ENCODE assay signal across 31 cellular contexts in the genomic region with DNA sequence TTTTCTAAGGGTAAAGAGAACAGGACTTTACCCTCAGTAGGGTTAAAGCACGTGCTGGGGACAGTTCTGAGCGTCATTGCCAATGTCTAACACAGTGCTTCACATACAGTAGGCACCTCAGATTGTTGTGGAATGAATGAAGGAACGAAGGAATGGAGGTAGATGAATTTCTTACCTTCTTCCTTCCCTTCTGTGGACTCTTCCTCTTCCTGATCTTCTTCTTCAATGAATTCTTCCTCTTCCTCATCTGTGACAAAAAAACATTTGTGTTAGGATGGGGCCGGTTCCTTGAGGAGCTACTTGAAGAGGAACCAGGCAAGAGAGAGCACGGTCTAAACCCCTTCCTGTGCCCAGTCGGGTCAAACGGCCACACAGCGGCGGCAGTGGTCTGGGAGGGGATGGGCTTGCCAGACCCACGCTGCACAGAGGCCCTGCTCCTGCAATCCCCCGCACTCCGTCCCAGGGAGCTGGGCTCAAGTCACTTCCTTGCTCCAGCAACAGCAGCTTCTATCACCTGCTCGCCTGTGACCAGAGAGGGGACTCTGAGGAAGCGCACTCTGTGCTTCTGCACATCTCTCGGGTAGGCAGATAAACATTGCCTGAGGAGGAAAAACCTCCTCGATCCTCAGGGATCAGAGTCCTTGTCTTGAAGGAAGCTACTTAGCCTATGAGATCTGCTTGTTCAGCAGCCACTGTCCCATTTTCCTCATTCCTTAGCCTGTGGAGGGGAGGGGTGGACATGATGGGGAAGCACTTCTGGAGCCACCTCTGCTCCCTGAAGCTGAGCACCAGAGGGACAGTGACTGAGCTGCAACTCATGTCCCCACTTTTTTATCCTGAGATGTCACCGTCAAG. TPM values are rescaled to one million over a fixed set of nuclear protein-coding genes. Genes with fewer than 3 reads are reported as not detected.
DNase-seq lines count a peak whose midpoint lies in the region; ATAC-seq and TF ChIP-seq lines count a peak whose summit lies in the region.
"Had no signal": no experiment of that assay in that cellular context is flagged by ENCODE, and none has a peak within 500 bp of the region (broad histone marks: within the 10 kb centered on the region; RNA-seq: fewer than 3 reads in every experiment).

No MANE protein-coding gene starts in this region.

- no peaks in the 10 kb centered on the region for H4K20me1 ChIP-seq in Loucy (ENCODE audit: insufficient read depth, low read length, poor library complexity, severe bottlenecking)

- H2AK5ac ChIP-seq in neuronal stem cell (ENCODE audit: low read depth, low read length) = no peak overlapping the region

- no peak overlapping the region for H2BK5ac ChIP-seq in neuronal stem cell (ENCODE audit: low read length)

- ATAC-seq in GM18519 (IDR thresholded peaks at IDR 0.05; ENCODE audit: low FRiP score, unreplicated experiment) (no peak), GM21723 (IDR thresholded peaks at IDR 0.05; ENCODE audit: unreplicated experiment) (no peak)
- ATAC-seq: GM12878; stimulated activated memory B cell treated with anti-CD40 and anti-IgM and Interleukin-4, amounts not matched to agents 10 μg/mL and 1 μg/mL and 100 μg/mL, for 72 hours had no signal

- H3K27ac Mint-ChIP-seq in endodermal cell = no peak overlapping the region
- no peak overlapping the region for H3K27ac Mint-ChIP-seq in progenitor cell of endocrine pancreas
- H3K27ac Mint-ChIP-seq: activated CD4-positive, alpha-beta T cell treated with anti-CD3 and anti-CD28 coated beads, Interleukin-2, amount 10 ng/mL, durations not matched to agents 7 days and 5 days; activated naive CD4-positive, alpha-beta T cell treated with anti-CD3 and anti-CD28 coated beads, Interleukin-2, amount 10 ng/mL, durations not matched to agents 7 days and 5 days; stimulated activated memory B cell treated with anti-CD40 and anti-IgM and Interleukin-4, amounts not matched to agents 10 μg/mL and 1 μg/mL and 100 μg/mL, for 72 hours; T-helper 1 cell treated with Interleukin-12 subunit alpha and Interleukin-12 subunit beta and Interleukin-4 antibody, amounts not matched to agents 30 μg/mL and 1 μg/mL, for 36 hours had no signal

- DNase-seq in CMK (ENCODE audit: low read depth) (peak; percentile 70), endodermal cell (peak; percentile 70), neuronal stem cell (ENCODE audit: low spot score) (no peak), progenitor cell of endocrine pancreas (ENCODE audit: low spot score, unreplicated experiment) (no peak), lower leg skin (ENCODE audit: low spot score in 2 of 2) (no peak)
- DNase-seq: ACHN; activated CD4-positive, alpha-beta T cell treated with anti-CD3 and anti-CD28 coated beads, Interleukin-2, amount 10 ng/mL, durations not matched to agents 7 days and 5 days; activated naive CD4-positive, alpha-beta T cell treated with anti-CD3 and anti-CD28 coated beads, Interleukin-2, amount 10 ng/mL, durations not matched to agents 7 days and 5 days; amygdala; C1 segment of cervical spinal cord; Calu3; cortex of kidney; DND-41; mammary epithelial cell; MG63; NCI-H2171; NCI-H526; spleen; stimulated activated CD4-positive, alpha-beta T cell treated with anti-CD3 and anti-CD28 coated beads, Interleukin-2, amount 100 ng/mL, for 48 hours; uterus had no signal

- H3K4me3 ChIP-seq in Loucy (ENCODE audit: low read length, poor library complexity, severe bottlenecking) (no peak overlapping the region), endodermal cell (ENCODE audit: low read length) (no peak overlapping the region), neuronal stem cell (ENCODE audit: low read length in 2 of 2) (no peak overlapping the region), lower leg skin (ENCODE audit: low read depth, poor library complexity, severe bottlenecking) (no peak overlapping the region)
- H3K4me3 ChIP-seq: GM12878, MG63, spleen, suprapubic skin, uterus had no signal

- H2AFZ ChIP-seq in Loucy (ENCODE audit: low read length) (0 out of 2 replicates have a peak overlapping the region, but pooled peaks have one; percentile 1), neuronal stem cell (ENCODE audit: low read length) (peak overlapping the region; percentile 78)

- 64 to 66% methylated on average over 12 to 16 of the region's 17 CpGs for WGBS in endodermal cell (ENCODE audit: insufficient coverage in 1 of 2, insufficient read length in 1 of 2), 2 experiments
- no CpG with 5 or more reads among the region's 17 CpGs for WGBS in neuronal stem cell (ENCODE audit: extremely low coverage in 2 of 2, insufficient read length in 2 of 2, insufficient replicate concordance in 1 of 2), 2 donors
- 60 to 67% methylated on average over 17 of the region's 17 CpGs for WGBS in lower leg skin, 2 donors

- H3K4me1 ChIP-seq in Loucy (ENCODE audit: insufficient read depth, low read length, poor library complexity, severe bottlenecking) (peaks cover 24% of the 10 kb centered on the region), endodermal cell (ENCODE audit: control insufficient read depth, insufficient read depth, low read length) (no peaks in the 10 kb centered on the region), neuronal stem cell (ENCODE audit: control insufficient read depth in 2 of 2, insufficient read depth in 1 of 2, low read depth in 1 of 2, low read length in 2 of 2) (peaks cover 0 to 2% of the 10 kb centered on the region in 2 donors)
- H3K4me1 ChIP-seq: suprapubic skin, uterus had no signal

- no peak overlapping the region for H2BK120ac ChIP-seq in neuronal stem cell (ENCODE audit: low read depth, low read length)

- H3K27me3 Mint-ChIP-seq in endodermal cell (ENCODE audit: insufficient read depth) (peaks cover 33% of the 10 kb centered on the region), progenitor cell of endocrine pancreas (peaks cover 55% of the 10 kb centered on the region)

- H3K4me2 ChIP-seq in Loucy (ENCODE audit: low read depth, low read length, poor library complexity, severe bottlenecking) (no peak overlapping the region), neuronal stem cell (ENCODE audit: insufficient read depth, low read length, poor library complexity, severe bottlenecking) (no peak overlapping the region)

- H3K36me3 ChIP-seq in Loucy (ENCODE audit: insufficient read depth, low read length) (no peaks in the 10 kb centered on the region), endodermal cell (ENCODE audit: control insufficient read depth, insufficient read depth, low read length) (no peaks in the 10 kb centered on the region), neuronal stem cell (replicated peaks in 1 of 2; ENCODE audit: control insufficient read depth in 2 of 2, insufficient read depth in 2 of 2, low read length in 2 of 2) (no peaks in the 10 kb centered on the region)
- H3K36me3 ChIP-seq: MG63, neutrophil, spleen, suprapubic skin, uterus had no signal

- H3K36me3 Mint-ChIP-seq in endodermal cell (ENCODE audit: low read depth) (no peaks in the 10 kb centered on the region), progenitor cell of endocrine pancreas (ENCODE audit: insufficient read depth) (no peaks in the 10 kb centered on the region)
- H3K36me3 Mint-ChIP-seq: activated naive CD4-positive, alpha-beta T cell treated with anti-CD3 and anti-CD28 coated beads, Interleukin-2, amount 10 ng/mL, durations not matched to agents 7 days and 5 days; stimulated activated memory B cell treated with anti-CD40 and anti-IgM and Interleukin-4, amounts not matched to agents 10 μg/mL and 1 μg/mL and 100 μg/mL, for 72 hours had no signal

- H3K4ac ChIP-seq in neuronal stem cell (ENCODE audit: low read length) = no peak overlapping the region

- H3K9ac ChIP-seq in Loucy (ENCODE audit: low read depth, low read length, poor library complexity, severe bottlenecking) (no peak overlapping the region), endodermal cell (ENCODE audit: extremely low read depth, low read length, poor library complexity, severe bottlenecking) (no peak overlapping the region), neuronal stem cell (ENCODE audit: low read depth, low read length, poor library complexity) (no peak overlapping the region)

- H3K27me3 ChIP-seq in Loucy (ENCODE audit: insufficient read depth, low read length, poor library complexity, severe bottlenecking) = no peaks in the 10 kb centered on the region
- peaks cover 14% of the 10 kb centered on the region for H3K27me3 ChIP-seq in endodermal cell (ENCODE audit: control insufficient read depth, insufficient read depth, low read length, poor library complexity, severe bottlenecking)
- peaks cover 0 to 68% (median 7%) of the 10 kb centered on the region in 3 experiments for H3K27me3 ChIP-seq in neuronal stem cell (ENCODE audit: control insufficient read depth in 3 of 3, insufficient read depth in 3 of 3, low read depth in 1 of 3, low read length in 3 of 3)
- H3K27me3 ChIP-seq: MG63, uterus had no signal

- H3K79me2 ChIP-seq in Loucy (ENCODE audit: insufficient read depth, low read length) = no peaks in the 10 kb centered on the region

- H3K18ac ChIP-seq in neuronal stem cell (ENCODE audit: low read length) = no peak overlapping the region

- no peak overlapping the region for H2BK12ac ChIP-seq in neuronal stem cell (ENCODE audit: low read length)

- no peak overlapping the region for H4K8ac ChIP-seq in neuronal stem cell (ENCODE audit: low read depth, low read length)

- H3K9me3 ChIP-seq in Loucy (ENCODE audit: insufficient read depth, low read depth, low read length) = no peaks in the 10 kb centered on the region
- H3K9me3 ChIP-seq in endodermal cell (ENCODE audit: control insufficient read depth, low read length) = no peaks in the 10 kb centered on the region
- H3K9me3 ChIP-seq in neuronal stem cell (replicated peaks in 1 of 2; ENCODE audit: control insufficient read depth in 2 of 2, insufficient read depth in 1 of 2, low read depth in 1 of 2, low read length in 2 of 2) = no peaks in the 10 kb centered on the region
- H3K9me3 ChIP-seq: MG63, neutrophil, spleen, suprapubic skin, uterus had no signal

- TF ChIP-seq CTCF in Loucy (conservative IDR thresholded peaks at IDR 0.05; ENCODE audit: low read length) = no peak
- TF ChIP-seq CTCF in endodermal cell (conservative IDR thresholded peaks at IDR 0.05) = peak; percentile 37
- TF ChIP-seq CTCF in progenitor cell of endocrine pancreas (IDR thresholded peaks at IDR 0.05; ENCODE audit: unreplicated experiment) = no peak
- no peak for TF ChIP-seq CTCF in lower leg skin (IDR thresholded peaks at IDR 0.05)

- H3K4me1 Mint-ChIP-seq in endodermal cell (peaks cover 2% of the 10 kb centered on the region), progenitor cell of endocrine pancreas (ENCODE audit: low read depth) (peaks cover 2% of the 10 kb centered on the region)
- H3K4me1 Mint-ChIP-seq: stimulated activated memory B cell treated with anti-CD40 and anti-IgM and Interleukin-4, amounts not matched to agents 10 μg/mL and 1 μg/mL and 100 μg/mL, for 72 hours had no signal

- H3F3A ChIP-seq in Loucy (ENCODE audit: low read depth) = no peaks in the 10 kb centered on the region

- no peak overlapping the region for H2BK15ac ChIP-seq in neuronal stem cell (ENCODE audit: low read length)

- no peak overlapping the region for H3K23ac ChIP-seq in neuronal stem cell (ENCODE audit: low read depth, low read length, poor library complexity)

- no peak overlapping the region for H3K4me3 Mint-ChIP-seq in endodermal cell
- H3K4me3 Mint-ChIP-seq in progenitor cell of endocrine pancreas (ENCODE audit: low read depth) = no peak overlapping the region
- H3K4me3 Mint-ChIP-seq: activated CD4-positive, alpha-beta T cell treated with anti-CD3 and anti-CD28 coated beads, Interleukin-2, amount 10 ng/mL, durations not matched to agents 7 days and 5 days; activated naive CD4-positive, alpha-beta T cell treated with anti-CD3 and anti-CD28 coated beads, Interleukin-2, amount 10 ng/mL, durations not matched to agents 7 days and 5 days; stimulated activated memory B cell treated with anti-CD40 and anti-IgM and Interleukin-4, amounts not matched to agents 10 μg/mL and 1 μg/mL and 100 μg/mL, for 72 hours; T-helper 1 cell treated with Interleukin-12 subunit alpha and Interleukin-12 subunit beta and Interleukin-4 antibody, amounts not matched to agents 30 μg/mL and 1 μg/mL, for 36 hours had no signal

- H4K91ac ChIP-seq in neuronal stem cell (ENCODE audit: low read depth, low read length, poor library complexity) = no peak overlapping the region

- H3K27ac ChIP-seq in endodermal cell (ENCODE audit: low read depth, low read length) (no peak overlapping the region), neuronal stem cell (replicated peaks; ENCODE audit: low read length) (no peak overlapping the region)
- H3K27ac ChIP-seq: neutrophil, spleen, suprapubic skin, uterus had no signal

- H3K79me1 ChIP-seq in neuronal stem cell (ENCODE audit: low read depth, low read length) = no peaks in the 10 kb centered on the region

- intact Hi-C loops in lower leg skin (cut with DNase I; ENCODE audit: low total_unique reads) = no loop called here

- TF ChIP-seq POLR2A in lower leg skin (IDR thresholded peaks at IDR 0.05) = no peak

- H3K9me3 Mint-ChIP-seq in endodermal cell = no peaks in the 10 kb centered on the region
- no peaks in the 10 kb centered on the region for H3K9me3 Mint-ChIP-seq in progenitor cell of endocrine pancreas (ENCODE audit: low read depth)
- H3K9me3 Mint-ChIP-seq: activated CD4-positive, alpha-beta T cell treated with anti-CD3 and anti-CD28 coated beads, Interleukin-2, amount 10 ng/mL, durations not matched to agents 7 days and 5 days; activated naive CD4-positive, alpha-beta T cell treated with anti-CD3 and anti-CD28 coated beads, Interleukin-2, amount 10 ng/mL, durations not matched to agents 7 days and 5 days; stimulated activated memory B cell treated with anti-CD40 and anti-IgM and Interleukin-4, amounts not matched to agents 10 μg/mL and 1 μg/mL and 100 μg/mL, for 72 hours; T-helper 1 cell treated with Interleukin-12 subunit alpha and Interleukin-12 subunit beta and Interleukin-4 antibody, amounts not matched to agents 30 μg/mL and 1 μg/mL, for 36 hours had no signal

- no peaks in the 10 kb centered on the region for H3K9me2 ChIP-seq in Loucy (replicated peaks; ENCODE audit: low read depth, low read length)

- no peak overlapping the region for H3K14ac ChIP-seq in neuronal stem cell (ENCODE audit: low read length)

RNA-seq across cellular contexts. Expression of a gene that starts 8.0 kb away (rescaled TPM):
- not detected for total RNA-seq in endodermal cell
- polyA plus RNA-seq in endodermal cell (2013, experiment 1 of 2) = not detected
- not detected for polyA plus RNA-seq in endodermal cell (2013, experiment 2 of 2)
- polyA plus RNA-seq in neuronal stem cell (2013, experiment 1 of 2) = 0.07 TPM
- 0.03 TPM for polyA plus RNA-seq in neuronal stem cell (2013, experiment 2 of 2)
- 0.13 and 0.17 TPM in 2 replicates for total RNA-seq in progenitor cell of endocrine pancreas
- 1 to 10 TPM in 1 of 4 donors, under 1 TPM in 3; 0.13 to 1.8 (median 0.42) TPM for total RNA-seq in lower leg skin
- total RNA-seq: activated CD4-positive, alpha-beta T cell treated with anti-CD3 and anti-CD28 coated beads, Interleukin-2, amount 10 ng/mL, durations not matched to agents 7 days and 5 days; bronchial epithelial cell; Calu3; SK-MEL-5; spleen had no signal
- polyA plus RNA-seq: GM12878, keratinocyte, mammary epithelial cell, spleen had no signal

RNA-seq across cellular contexts. Expression of a gene that starts 13.5 kb away (rescaled TPM):
- total RNA-seq in endodermal cell (not detected), progenitor cell of endocrine pancreas (not detected in 2 replicates), lower leg skin (1 to 10 TPM in 3 of 4 donors, under 1 TPM in 1; 0.21 to 2.5 (median 2.1) TPM)
- not detected for polyA plus RNA-seq in endodermal cell (2013, experiment 1 of 2)
- not detected for polyA plus RNA-seq in endodermal cell (2013, experiment 2 of 2)
- not detected for polyA plus RNA-seq in neuronal stem cell (2013, experiment 1 of 2)
- not detected for polyA plus RNA-seq in neuronal stem cell (2013, experiment 2 of 2)
- total RNA-seq: bronchial epithelial cell, Calu3, GM12878, mammary epithelial cell had no signal
- polyA plus RNA-seq: GM12878, keratinocyte, mammary epithelial cell had no signal

RNA-seq across cellular contexts. Expression of a gene that starts 32.4 kb away (rescaled TPM):
- total RNA-seq in endodermal cell = 1 to 10 TPM; 3.3 to 3.7 TPM
- 2.5 TPM for polyA plus RNA-seq in endodermal cell (2013, experiment 1 of 2)
- polyA plus RNA-seq in endodermal cell (2013, experiment 2 of 2) = 2.1 TPM
- 0.91 TPM for polyA plus RNA-seq in neuronal stem cell (2013, experiment 1 of 2)
- 1.1 TPM for polyA plus RNA-seq in neuronal stem cell (2013, experiment 2 of 2)
- total RNA-seq in progenitor cell of endocrine pancreas = 3.6 and 4.1 TPM in 2 replicates
- total RNA-seq in lower leg skin = 1 to 10 TPM in 2 of 4 donors, under 1 TPM in 2; 0.34 to 3.9 (median 2.2) TPM
- total RNA-seq: activated CD4-positive, alpha-beta T cell treated with anti-CD3 and anti-CD28 coated beads, Interleukin-2, amount 10 ng/mL, durations not matched to agents 7 days and 5 days; bronchial epithelial cell; Calu3; GM12878 had no signal
- polyA plus RNA-seq: GM12878 had no signal

RNA-seq across cellular contexts. Expression of a gene that starts 56.1 kb away (rescaled TPM):
- total RNA-seq in endodermal cell (10 to 100 TPM; 11.6 to 13.3 TPM), progenitor cell of endocrine pancreas (12.8 and 14.5 TPM in 2 replicates), lower leg skin (10 to 100 TPM; 11.8 to 23.0 (median 17.1) TPM)
- 10.9 TPM for polyA plus RNA-seq in endodermal cell (2013, experiment 1 of 2)
- 8.7 TPM for polyA plus RNA-seq in endodermal cell (2013, experiment 2 of 2)
- 6.6 TPM for polyA plus RNA-seq in neuronal stem cell (2013, experiment 1 of 2)
- 7.3 TPM for polyA plus RNA-seq in neuronal stem cell (2013, experiment 2 of 2)

RNA-seq across cellular contexts. Expression of a gene that starts 57.7 kb away (rescaled TPM):
- 1 to 10 TPM; 7.1 to 7.3 TPM for total RNA-seq in endodermal cell
- 9.5 TPM for polyA plus RNA-seq in endodermal cell (2013, experiment 1 of 2)
- polyA plus RNA-seq in endodermal cell (2013, experiment 2 of 2) = 9.0 TPM
- 4.3 TPM for polyA plus RNA-seq in neuronal stem cell (2013, experiment 1 of 2)
- 4.8 TPM for polyA plus RNA-seq in neuronal stem cell (2013, experiment 2 of 2)
- total RNA-seq in progenitor cell of endocrine pancreas = 15.2 and 17.2 TPM in 2 replicates
- total RNA-seq in lower leg skin = 10 to 100 TPM; 14.0 to 16.7 (median 14.4) TPM

Comparison
In these comparisons a context has a peak if more than half of its experiments do, and no peak if none do; other contexts are left out.
1. DNase-seq: peak in CMK (single experiment) and endodermal cell (single experiment); none in neuronal stem cell (single experiment), progenitor cell of endocrine pancreas (single experiment) and lower leg skin (0 of 2).